Comparison of ENCODE assay signal across 11 cellular contexts in the genomic region with DNA sequence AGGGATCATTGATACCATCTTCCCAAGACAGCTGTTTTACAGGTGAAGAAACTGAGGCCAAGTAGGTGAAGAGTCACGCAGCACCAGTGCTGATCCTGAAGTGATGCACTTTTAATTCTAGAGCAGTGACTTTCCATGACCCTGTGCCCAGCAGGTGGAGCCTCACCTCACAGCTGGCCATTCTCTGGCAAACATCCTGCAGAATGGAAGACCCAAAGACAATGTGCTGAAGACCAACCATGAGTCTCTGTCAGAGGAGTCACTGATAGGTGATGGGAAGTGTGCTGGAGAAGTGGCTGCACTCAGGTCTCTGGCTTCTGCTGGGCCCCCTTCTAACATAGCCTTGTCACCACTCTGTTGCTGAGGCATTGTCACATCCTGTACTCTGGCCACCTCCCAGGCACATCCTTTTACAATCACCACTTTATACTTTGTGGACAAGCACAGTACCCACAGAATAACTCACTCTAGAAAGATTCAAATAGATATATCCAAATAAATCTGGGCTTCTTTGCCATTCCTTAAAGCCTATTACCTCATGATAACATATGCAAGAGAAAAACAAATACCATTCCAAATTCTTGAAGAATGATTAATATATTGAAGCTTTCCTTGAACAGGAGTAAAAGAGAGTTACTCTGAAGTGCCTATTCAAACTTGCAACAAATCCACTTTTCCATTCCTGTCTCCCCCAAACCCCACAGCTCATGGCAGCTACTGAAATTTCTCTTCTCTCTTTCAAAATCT.
DNase-seq lines count a peak whose midpoint lies in the region; ATAC-seq and TF ChIP-seq lines count a peak whose summit lies in the region.
"Had no signal": no experiment of that assay in that cellular context is flagged by ENCODE, and none has a peak within 500 bp of the region (broad histone marks: within the 10 kb centered on the region; RNA-seq: fewer than 3 reads in every experiment).

No MANE protein-coding gene starts in this region.

- peak; percentile 7 for DNase-seq in NCI-H1105 treated with DMSO at 0.1 percent for 48 hours (lab: John Stamatoyannopoulos, UW)
- no peak for DNase-seq in NCI-H1105 (lab: John Stamatoyannopoulos, UW)
- DNase-seq in adrenal gland = peak in 1 of 7 donors; percentile 3
- no peak for DNase-seq in left cardiac atrium
- no peak for DNase-seq in thoracic aorta (ENCODE audit: low spot score)
- no peak for DNase-seq in activated CD4-positive, CD25-positive, alpha-beta regulatory T cell treated with anti-CD3 and anti-CD28 coated beads, Interleukin-2, amount 50 U/mL, for 72 hours
- DNase-seq in NCI-H1436 (lab: John Stamatoyannopoulos, UW) = no peak
- DNase-seq: 8988T; activated T-cell treated with anti-CD3 and anti-CD28 coated beads, Interleukin-2, amount 50 U/mL, for 4 hours; NCI-H1417 treated with DMSO at 0.1 percent for 48 hours had no signal

- TF ChIP-seq CTCF in adrenal gland (IDR thresholded peaks at IDR 0.05) (peak in 1 of 6 experiments; percentile 14), thoracic aorta (IDR thresholded peaks at IDR 0.05) (no peak)

- H3K36me3 ChIP-seq in adrenal gland (replicated peaks in 1 of 2) (no peaks in the 10 kb centered on the region), thoracic aorta (no peaks in the 10 kb centered on the region)

- H3K4me3 ChIP-seq in adrenal gland (no peak overlapping the region), thoracic aorta (no peak overlapping the region)

- H3K27me3 ChIP-seq in adrenal gland = no peaks in the 10 kb centered on the region
- H3K27me3 ChIP-seq in thoracic aorta (replicated peaks; ENCODE audit: insufficient read depth) = no peaks in the 10 kb centered on the region

- H3K4me1 ChIP-seq in adrenal gland (replicated peaks in 1 of 2) (peaks cover 5 to 16% of the 10 kb centered on the region in 2 donors), thoracic aorta (ENCODE audit: control insufficient read depth in 1 of 2, low read depth in 2 of 2) (peaks cover 14 to 23% of the 10 kb centered on the region in 2 donors)

- ATAC-seq in left cardiac atrium = peak; percentile 58 to 70
- ATAC-seq in thoracic aorta (ENCODE audit: insufficient number of reproducible peaks, low FRiP score, low read depth) = no peak
- no peak for ATAC-seq in GM19035 (IDR thresholded peaks at IDR 0.05; ENCODE audit: unreplicated experiment)
- ATAC-seq: activated T-cell treated with anti-CD3 and anti-CD28 coated beads, Interleukin-2, amount 50 U/mL, for 4 hours had no signal

- intact Hi-C loops in adrenal gland (cut with DNase I) (no loop called here), left cardiac atrium (cut with DNase I) (no loop called here)

- WGBS in adrenal gland, 4 donors = 58 to 77% (median 65%) methylated on average over 1 of the region's 1 CpG

- H3K27ac ChIP-seq in adrenal gland (peak overlapping the region in 4 of 5 donors; percentile 58 to 87 (median 74)), thoracic aorta (peak overlapping the region; percentile 61 to 82)

- H3K9me3 ChIP-seq in adrenal gland (replicated peaks in 1 of 3) (no peaks in the 10 kb centered on the region), thoracic aorta (no peaks in the 10 kb centered on the region)

- no peak for TF ChIP-seq POLR2A in adrenal gland (IDR thresholded peaks at IDR 0.05)

Comparison
In these comparisons a context has a peak if more than half of its experiments do, and no peak if none do; other contexts are left out.
1. ATAC-seq: peak in left cardiac atrium (2 of 2); none in thoracic aorta (single experiment) and GM19035 (single experiment).